Comparison of ENCODE assay signal across 30 cellular contexts in the genomic region with DNA sequence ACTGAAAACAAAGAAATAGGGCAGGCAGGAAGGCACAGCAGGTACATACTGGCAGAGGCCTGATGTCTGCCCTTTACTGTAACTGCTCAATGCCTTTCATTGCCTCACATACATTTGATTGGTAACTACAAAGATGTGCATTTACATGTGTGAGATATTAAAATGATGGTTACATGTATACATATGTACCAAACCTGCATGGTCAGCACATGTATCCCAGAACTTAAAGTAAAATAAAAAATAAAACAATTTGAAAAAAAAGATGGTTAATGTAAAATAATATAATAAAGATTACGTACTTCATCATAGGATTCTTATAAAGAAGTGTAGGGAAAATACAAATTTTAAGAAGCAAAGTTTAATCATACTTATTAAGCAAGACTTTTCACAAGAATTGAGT.
"Had no signal": no experiment of that assay in that cellular context is flagged by ENCODE, and none has a peak within 500 bp of the region (broad histone marks: within the 10 kb centered on the region; RNA-seq: fewer than 3 reads in every experiment).

No MANE protein-coding gene starts in this region.

- H3K4me3 ChIP-seq: Peyer's patch, SJSA1 had no signal

- H3K9me3 ChIP-seq: Peyer's patch, SJSA1, SK-N-SH had no signal

- H3K9me3 Mint-ChIP-seq: activated CD4-positive, alpha-beta T cell treated with anti-CD3 and anti-CD28 coated beads, Interleukin-2, amount 10 ng/mL, durations not matched to agents 24 days and 14 days; activated CD8-positive, alpha-beta T cell treated with anti-CD3 and anti-CD28 coated beads for 36 hours; activated naive CD8-positive, alpha-beta T cell treated with anti-CD3 and anti-CD28 coated beads for 36 hours; activated T-cell treated with anti-CD3 and anti-CD28 coated beads, Interleukin-2, amount 50 U/mL, for 72 hours; activated T-helper 17 cell treated with anti-CD3 and anti-CD28 coated beads, Interleukin-2, amount 50 U/mL, for 72 hours; T-helper 1 cell treated with Interleukin-12 subunit alpha and Interleukin-12 subunit beta and Interleukin-4 antibody, amounts not matched to agents 30 μg/mL and 1 μg/mL, for 36 hours; T-helper 2 cell treated with Interferon-gamma antibody and Interleukin-4, amounts not matched to agents 5 μg/mL and 100 μg/mL, for 36 hours had no signal

- H3K4me3 Mint-ChIP-seq: activated CD4-positive, alpha-beta T cell treated with anti-CD3 and anti-CD28 coated beads, Interleukin-2, amount 10 ng/mL, durations not matched to agents 24 days and 14 days; activated CD8-positive, alpha-beta T cell treated with anti-CD3 and anti-CD28 coated beads for 36 hours; activated naive CD8-positive, alpha-beta T cell treated with anti-CD3 and anti-CD28 coated beads for 36 hours; activated T-cell treated with anti-CD3 and anti-CD28 coated beads, Interleukin-2, amount 50 U/mL, for 72 hours; activated T-helper 17 cell treated with anti-CD3 and anti-CD28 coated beads, Interleukin-2, amount 50 U/mL, for 72 hours; T-helper 1 cell treated with Interleukin-12 subunit alpha and Interleukin-12 subunit beta and Interleukin-4 antibody, amounts not matched to agents 30 μg/mL and 1 μg/mL, for 36 hours; T-helper 2 cell treated with Interferon-gamma antibody and Interleukin-4, amounts not matched to agents 5 μg/mL and 100 μg/mL, for 36 hours had no signal

- H3K27me3 ChIP-seq: brain microvascular endothelial cell, Peyer's patch, SJSA1 had no signal

- H3K27me3 Mint-ChIP-seq: activated CD4-positive, alpha-beta T cell treated with anti-CD3 and anti-CD28 coated beads, Interleukin-2, amount 10 ng/mL, durations not matched to agents 24 days and 14 days; activated CD8-positive, alpha-beta T cell treated with anti-CD3 and anti-CD28 coated beads for 36 hours; activated naive CD8-positive, alpha-beta T cell treated with anti-CD3 and anti-CD28 coated beads for 36 hours; activated T-helper 17 cell treated with anti-CD3 and anti-CD28 coated beads, Interleukin-2, amount 50 U/mL, for 72 hours had no signal

- H3K27ac Mint-ChIP-seq: activated CD4-positive, alpha-beta T cell treated with anti-CD3 and anti-CD28 coated beads, Interleukin-2, amount 10 ng/mL, durations not matched to agents 24 days and 14 days; activated CD8-positive, alpha-beta T cell treated with anti-CD3 and anti-CD28 coated beads for 36 hours; activated naive CD8-positive, alpha-beta T cell treated with anti-CD3 and anti-CD28 coated beads for 36 hours; activated T-cell treated with anti-CD3 and anti-CD28 coated beads, Interleukin-2, amount 50 U/mL, for 72 hours; activated T-helper 17 cell treated with anti-CD3 and anti-CD28 coated beads, Interleukin-2, amount 50 U/mL, for 72 hours; T-helper 1 cell treated with Interleukin-12 subunit alpha and Interleukin-12 subunit beta and Interleukin-4 antibody, amounts not matched to agents 30 μg/mL and 1 μg/mL, for 36 hours; T-helper 2 cell treated with Interferon-gamma antibody and Interleukin-4, amounts not matched to agents 5 μg/mL and 100 μg/mL, for 36 hours had no signal

- ATAC-seq: activated CD8-positive, alpha-beta T cell treated with anti-CD3 and anti-CD28 coated beads for 36 hours; activated T-cell treated with anti-CD3 and anti-CD28 coated beads, Interleukin-2, amount 50 U/mL, for 72 hours; activated T-helper 17 cell treated with anti-CD3 and anti-CD28 coated beads, Interleukin-2, amount 50 U/mL, for 72 hours; PC-3 had no signal

- H3K27ac ChIP-seq: brain microvascular endothelial cell, Peyer's patch, SJSA1 had no signal

- DNase-seq: activated CD4-positive, alpha-beta T cell treated with anti-CD3 and anti-CD28 coated beads, Interleukin-2, amount 10 ng/mL, durations not matched to agents 24 days and 14 days; activated CD4-positive, alpha-beta T cell treated with anti-CD3 and anti-CD28 coated beads, Interleukin-2, amount 50 U/mL, for 4 hours; activated CD8-positive, alpha-beta T cell treated with anti-CD3 and anti-CD28 coated beads for 36 hours; activated effector memory CD4-positive, alpha-beta T cell treated with anti-CD3 and anti-CD28 coated beads, Interleukin-2, amount 50 U/mL, for 16 hours; activated naive CD4-positive, alpha-beta T cell; activated naive CD4-positive, alpha-beta T cell treated with anti-CD3 and anti-CD28 coated beads, Interleukin-2, amount 50 U/mL, for 16 hours; activated naive CD8-positive, alpha-beta T cell treated with anti-CD3 and anti-CD28 coated beads for 36 hours; activated T-cell treated with anti-CD3 and anti-CD28 coated beads, Interleukin-2, amount 50 U/mL, for 1 hour; activated T-cell treated with anti-CD3 and anti-CD28 coated beads, Interleukin-2, amount 50 U/mL, for 72 hours; amniotic stem cell; aorta; brain microvascular endothelial cell; central memory CD4-positive, alpha-beta T cell; Karpas-422; NCI-H1048; NCI-H1105 treated with DMSO at 0.1 percent for 48 hours; NCI-H1436; NCI-H1694; NCI-H2029; NCI-H345; NCI-H524 treated with DMSO at 0.1 percent for 48 hours; PC-3; Peyer's patch; RPMI8226; SHP77 treated with DMSO at 0.1 percent for 48 hours; SK-N-SH had no signal

- H3K9ac ChIP-seq: SK-N-SH had no signal

- H3K4me2 ChIP-seq: SK-N-SH had no signal
